17 cellular contexts compared by ENCODE assay signal in genomic region chr3:10309736-10310135, GRCh38. TPM values are rescaled to one million over a fixed set of nuclear protein-coding genes. Genes with fewer than 3 reads are reported as not detected.
DNase-seq lines count a peak whose midpoint lies in the region; ATAC-seq and TF ChIP-seq lines count a peak whose summit lies in the region.
"Had no signal": no experiment of that assay in that cellular context is flagged by ENCODE, and none has a peak within 500 bp of the region (broad histone marks: within the 10 kb centered on the region; RNA-seq: fewer than 3 reads in every experiment).

No MANE protein-coding gene starts in this region.

- H3K79me2 ChIP-seq in neural progenitor cell (ENCODE audit: low read depth): no peaks in the 10 kb centered on the region

- H3K27ac Mint-ChIP-seq in activated naive CD4-positive, alpha-beta T cell treated with anti-CD3 and anti-CD28 coated beads, Interleukin-2, amount 50 U/mL, for 72 hours: peak overlapping the region; percentile 50 to 82
- H3K27ac Mint-ChIP-seq in HFFc6 (peak overlapping the region; percentile 66), endothelial cell (ENCODE audit: unreplicated experiment) (peak overlapping the region; percentile 93), neural progenitor cell (no peak overlapping the region), progenitor cell of endocrine pancreas (no peak overlapping the region)

- no peak for DNase-seq in activated naive CD4-positive, alpha-beta T cell treated with anti-CD3 and anti-CD28 coated beads, Interleukin-2, amount 50 U/mL, for 72 hours (ENCODE audit: low spot score in 2 of 2)
- no peak for DNase-seq in activated naive CD4-positive, alpha-beta T cell treated with Interleukin-2 at 50 U/mL for 16 hours
- DNase-seq in HFFc6 (no peak), endothelial cell (ENCODE audit: low spot score) (peak; percentile 45), neural progenitor cell (ENCODE audit: low spot score) (no peak), progenitor cell of endocrine pancreas (ENCODE audit: low spot score, unreplicated experiment) (no peak), HUDEP-2 (lab: John Stamatoyannopoulos, UW; ENCODE audit: unreplicated experiment in 76 of 76) (no peak)
- DNase-seq in stimulated activated CD4-positive, alpha-beta T cell treated with anti-CD3 and anti-CD28 coated beads, Interleukin-4, amount 100 ng/mL, for 1 hour: no peak
- DNase-seq: activated CD4-positive, alpha-beta T cell treated with anti-CD3 and anti-CD28 coated beads, Interleukin-2, amount 50 U/mL, for 4 hours; COR-L47; midbrain; NCI-H1694 treated with DMSO at 0.1 percent for 48 hours; NCI-H2227 treated with DMSO at 0.1 percent for 48 hours had no signal

- peaks cover 2% of the 10 kb centered on the region for H3K27me3 Mint-ChIP-seq in HFFc6 (ENCODE audit: insufficient read depth)
- peaks cover 4% of the 10 kb centered on the region for H3K27me3 Mint-ChIP-seq in endothelial cell (ENCODE audit: unreplicated experiment)
- H3K27me3 Mint-ChIP-seq in neural progenitor cell (ENCODE audit: insufficient read depth, low read depth): peaks cover 2% of the 10 kb centered on the region
- H3K27me3 Mint-ChIP-seq in progenitor cell of endocrine pancreas: no peaks in the 10 kb centered on the region

- no peak overlapping the region for H3K9ac ChIP-seq in neural progenitor cell

- peaks cover 6% of the 10 kb centered on the region for H3K36me3 ChIP-seq in neural progenitor cell

- H3K27ac ChIP-seq in neural progenitor cell: peak overlapping the region; percentile 13
- H3K27ac ChIP-seq: ascending aorta, gastroesophageal sphincter, suprapubic skin had no signal

- no peak overlapping the region for H3K4me2 ChIP-seq in neural progenitor cell

- no peak for ATAC-seq in activated naive CD4-positive, alpha-beta T cell treated with anti-CD3 and anti-CD28 coated beads, Interleukin-2, amount 50 U/mL, for 72 hours
- ATAC-seq: gastroesophageal sphincter, sciatic nerve had no signal

- H3K4me3 Mint-ChIP-seq in HFFc6: no peak overlapping the region
- peak overlapping the region; percentile 15 for H3K4me3 Mint-ChIP-seq in endothelial cell (ENCODE audit: unreplicated experiment)
- H3K4me3 Mint-ChIP-seq in neural progenitor cell: no peak overlapping the region
- no peak overlapping the region for H3K4me3 Mint-ChIP-seq in progenitor cell of endocrine pancreas (ENCODE audit: low read depth)

- H4K20me1 ChIP-seq in neural progenitor cell (ENCODE audit: low read depth): no peaks in the 10 kb centered on the region

- no peak overlapping the region for H2AFZ ChIP-seq in neural progenitor cell (replicated peaks)

- no peak overlapping the region for H3K4me3 ChIP-seq in neural progenitor cell
- H3K4me3 ChIP-seq: ascending aorta, gastroesophageal sphincter, suprapubic skin had no signal

- H3K4me1 Mint-ChIP-seq in HFFc6 (ENCODE audit: low read depth) (peaks cover 50% of the 10 kb centered on the region), endothelial cell (ENCODE audit: unreplicated experiment) (peaks cover 73% of the 10 kb centered on the region), neural progenitor cell (no peaks in the 10 kb centered on the region), progenitor cell of endocrine pancreas (ENCODE audit: low read depth) (no peaks in the 10 kb centered on the region)

- H3K9me3 Mint-ChIP-seq in activated naive CD4-positive, alpha-beta T cell treated with anti-CD3 and anti-CD28 coated beads, Interleukin-2, amount 50 U/mL, for 72 hours: no peaks in the 10 kb centered on the region
- H3K9me3 Mint-ChIP-seq in HFFc6: no peaks in the 10 kb centered on the region
- no peaks in the 10 kb centered on the region for H3K9me3 Mint-ChIP-seq in endothelial cell (ENCODE audit: unreplicated experiment)
- no peaks in the 10 kb centered on the region for H3K9me3 Mint-ChIP-seq in neural progenitor cell
- H3K9me3 Mint-ChIP-seq in progenitor cell of endocrine pancreas (ENCODE audit: low read depth): no peaks in the 10 kb centered on the region

- H3F3A ChIP-seq in neural progenitor cell (ENCODE audit: low read depth): no peaks in the 10 kb centered on the region

- no peaks in the 10 kb centered on the region for H3K4me1 ChIP-seq in neural progenitor cell
- H3K4me1 ChIP-seq: ascending aorta, gastroesophageal sphincter, suprapubic skin had no signal

- TF ChIP-seq CTCF in HFFc6 (IDR thresholded peaks at IDR 0.05) (no peak), endothelial cell (IDR thresholded peaks at IDR 0.05; ENCODE audit: unreplicated experiment) (no peak), neural progenitor cell (IDR thresholded peaks at IDR 0.05) (no peak), progenitor cell of endocrine pancreas (IDR thresholded peaks at IDR 0.05; ENCODE audit: unreplicated experiment) (no peak)

- peaks cover 0 to 21% of the 10 kb centered on the region in 2 donors for H3K36me3 Mint-ChIP-seq in activated naive CD4-positive, alpha-beta T cell treated with anti-CD3 and anti-CD28 coated beads, Interleukin-2, amount 50 U/mL, for 72 hours
- H3K36me3 Mint-ChIP-seq in HFFc6 (ENCODE audit: low read depth) (peaks cover 80% of the 10 kb centered on the region), endothelial cell (ENCODE audit: low read depth, unreplicated experiment) (peaks cover 81% of the 10 kb centered on the region), neural progenitor cell (peaks cover 22% of the 10 kb centered on the region), progenitor cell of endocrine pancreas (ENCODE audit: insufficient read depth) (peaks cover 13% of the 10 kb centered on the region)

- no peaks in the 10 kb centered on the region for H3K27me3 ChIP-seq in neural progenitor cell
- H3K27me3 ChIP-seq: ascending aorta, gastroesophageal sphincter, suprapubic skin had no signal

- H3K9me3 ChIP-seq in neural progenitor cell (ENCODE audit: low read depth): no peaks in the 10 kb centered on the region
- H3K9me3 ChIP-seq: ascending aorta, gastroesophageal sphincter, suprapubic skin had no signal

RNA-seq across cellular contexts. Expression of gene SEC13, which starts 11.2 kb away (rescaled TPM):
- total RNA-seq in activated naive CD4-positive, alpha-beta T cell treated with anti-CD3 and anti-CD28 coated beads, Interleukin-2, amount 50 U/mL, for 72 hours: 100 to 1,000 TPM in 1 of 2 donors, 10 to 100 TPM in 1; 91.9 to 113 TPM
- 100 to 1,000 TPM; 240 to 278 (median 274) TPM for total RNA-seq in HFFc6 (2021; fragmentation: NEBNext Ultra II Directional; extraction: Animal tissue kit (Norgen Biotek cat#: 25700))
- 367 TPM for total RNA-seq in endothelial cell (ENCODE audit: unreplicated experiment)
- 61.2 and 91.2 TPM in 2 replicates for total RNA-seq in neural progenitor cell (ENCODE audit: low replicate concordance)
- total RNA-seq in progenitor cell of endocrine pancreas: 101 and 105 TPM in 2 replicates

RNA-seq across cellular contexts. Expression of gene GHRL, which starts 17.0 kb away (rescaled TPM):
- not detected for total RNA-seq in activated naive CD4-positive, alpha-beta T cell treated with anti-CD3 and anti-CD28 coated beads, Interleukin-2, amount 50 U/mL, for 72 hours
- total RNA-seq in HFFc6 (2021; fragmentation: NEBNext Ultra II Directional; extraction: Animal tissue kit (Norgen Biotek cat#: 25700)): under 1 TPM in 2 of 6 experiments, not detected in 4; 0.21 to 0.41 TPM
- total RNA-seq in endothelial cell (ENCODE audit: unreplicated experiment) (0.62 TPM), neural progenitor cell (ENCODE audit: low replicate concordance) (not detected in 2 replicates), progenitor cell of endocrine pancreas (31.8 and 45.8 TPM in 2 replicates)
- total RNA-seq: ascending aorta had no signal

Comparison
In these comparisons a context has a peak if more than half of its experiments do, and no peak if none do; other contexts are left out.
1. H3K27ac Mint-ChIP-seq: peak in activated naive CD4-positive, alpha-beta T cell treated with anti-CD3 and anti-CD28 coated beads, Interleukin-2, amount 50 U/mL, for 72 hours (2 of 2), HFFc6 (single experiment) and endothelial cell (single experiment); none in neural progenitor cell (single experiment) and progenitor cell of endocrine pancreas (single experiment).
2. RNA of gene GHRL, which starts 17.0 kb away (total RNA-seq): 31.8 to 45.8 TPM in progenitor cell of endocrine pancreas; 0.62 TPM in endothelial cell (single experiment), 0.21 to 0.41 TPM in HFFc6, not detected in activated naive CD4-positive, alpha-beta T cell treated with anti-CD3 and anti-CD28 coated beads, Interleukin-2, amount 50 U/mL, for 72 hours and not detected in neural progenitor cell; every median in the first group is over 10 times any median in the second.